3 cellular contexts compared by ENCODE assay signal in the genomic region with DNA sequence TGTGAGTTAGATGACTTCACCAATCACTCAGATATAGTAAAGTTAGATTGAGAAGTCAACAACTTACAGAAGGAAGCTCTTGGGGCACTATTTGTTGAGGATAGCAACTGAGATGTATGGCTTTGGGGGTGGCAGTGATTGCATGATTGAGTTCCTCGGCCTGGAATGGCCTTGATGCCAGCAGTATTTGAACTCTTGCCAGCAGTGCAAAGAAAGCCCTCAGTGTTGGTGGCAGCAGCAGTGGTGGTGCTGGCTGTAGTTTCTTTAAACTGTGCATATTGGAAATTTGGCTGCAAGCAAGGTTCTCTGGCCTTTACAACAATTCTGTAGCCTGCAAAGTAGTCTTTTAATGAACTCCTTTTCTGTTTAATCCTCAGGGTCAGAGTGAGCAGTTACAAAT.
TF ChIP-seq lines count a peak whose summit lies in the region.

No MANE protein-coding gene starts in this region.

TF ChIP-seq in SK-N-SH, 30 proteins besides CTCF, POLR2A, EP300 and RAD21:
- no peak for TF ChIP-seq TCF12 (IDR thresholded peaks at IDR 0.05)
- no peak for TF ChIP-seq GABPA (IDR thresholded peaks at IDR 0.05; ENCODE audit: low read depth)
- no peak for TF ChIP-seq NFIC (IDR thresholded peaks at IDR 0.05; ENCODE audit: borderline replicate concordance)
- no peak for TF ChIP-seq FOXJ3 (CRISPR knock-in tag; IDR thresholded peaks at IDR 0.05)
- TF ChIP-seq, protein P1, sequence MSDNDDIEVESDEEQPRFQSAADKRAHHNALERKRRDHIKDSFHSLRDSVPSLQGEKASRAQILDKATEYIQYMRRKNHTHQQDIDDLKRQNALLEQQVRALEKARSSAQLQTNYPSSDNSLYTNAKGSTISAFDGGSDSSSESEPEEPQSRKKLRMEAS (IDR thresholded peaks at IDR 0.05; ENCODE audit: low read depth): no peak
- no peak for TF ChIP-seq TEAD4 (IDR thresholded peaks at IDR 0.05; ENCODE audit: borderline replicate concordance, insufficient read depth)
- TF ChIP-seq RCOR1 (IDR thresholded peaks at IDR 0.05; ENCODE audit: low read length): no peak
- TF ChIP-seq, protein P2, sequence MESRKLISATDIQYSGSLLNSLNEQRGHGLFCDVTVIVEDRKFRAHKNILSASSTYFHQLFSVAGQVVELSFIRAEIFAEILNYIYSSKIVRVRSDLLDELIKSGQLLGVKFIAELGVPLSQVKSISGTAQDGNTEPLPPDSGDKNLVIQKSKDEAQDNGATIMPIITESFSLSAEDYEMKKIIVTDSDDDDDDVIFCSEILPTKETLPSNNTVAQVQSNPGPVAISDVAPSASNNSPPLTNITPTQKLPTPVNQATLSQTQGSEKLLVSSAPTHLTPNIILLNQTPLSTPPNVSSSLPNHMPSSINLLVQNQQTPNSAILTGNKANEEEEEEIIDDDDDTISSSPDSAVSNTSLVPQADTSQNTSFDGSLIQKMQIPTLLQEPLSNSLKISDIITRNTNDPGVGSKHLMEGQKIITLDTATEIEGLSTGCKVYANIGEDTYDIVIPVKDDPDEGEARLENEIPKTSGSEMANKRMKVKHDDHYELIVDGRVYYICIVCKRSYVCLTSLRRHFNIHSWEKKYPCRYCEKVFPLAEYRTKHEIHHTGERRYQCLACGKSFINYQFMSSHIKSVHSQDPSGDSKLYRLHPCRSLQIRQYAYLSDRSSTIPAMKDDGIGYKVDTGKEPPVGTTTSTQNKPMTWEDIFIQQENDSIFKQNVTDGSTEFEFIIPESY (IDR thresholded peaks at IDR 0.05; ENCODE audit: borderline replicate concordance, low read depth): no peak
- TF ChIP-seq SMC3 (IDR thresholded peaks at IDR 0.05; ENCODE audit: low read depth, low read length): no peak
- TF ChIP-seq, protein P3, sequence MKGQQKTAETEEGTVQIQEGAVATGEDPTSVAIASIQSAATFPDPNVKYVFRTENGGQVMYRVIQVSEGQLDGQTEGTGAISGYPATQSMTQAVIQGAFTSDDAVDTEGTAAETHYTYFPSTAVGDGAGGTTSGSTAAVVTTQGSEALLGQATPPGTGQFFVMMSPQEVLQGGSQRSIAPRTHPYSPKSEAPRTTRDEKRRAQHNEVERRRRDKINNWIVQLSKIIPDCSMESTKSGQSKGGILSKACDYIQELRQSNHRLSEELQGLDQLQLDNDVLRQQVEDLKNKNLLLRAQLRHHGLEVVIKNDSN (IDR thresholded peaks at IDR 0.05; ENCODE audit: borderline replicate concordance, low read depth): no peak
- TF ChIP-seq MXI1 (IDR thresholded peaks at IDR 0.05; ENCODE audit: low read depth, low read length): no peak
- TF ChIP-seq, protein P4, sequence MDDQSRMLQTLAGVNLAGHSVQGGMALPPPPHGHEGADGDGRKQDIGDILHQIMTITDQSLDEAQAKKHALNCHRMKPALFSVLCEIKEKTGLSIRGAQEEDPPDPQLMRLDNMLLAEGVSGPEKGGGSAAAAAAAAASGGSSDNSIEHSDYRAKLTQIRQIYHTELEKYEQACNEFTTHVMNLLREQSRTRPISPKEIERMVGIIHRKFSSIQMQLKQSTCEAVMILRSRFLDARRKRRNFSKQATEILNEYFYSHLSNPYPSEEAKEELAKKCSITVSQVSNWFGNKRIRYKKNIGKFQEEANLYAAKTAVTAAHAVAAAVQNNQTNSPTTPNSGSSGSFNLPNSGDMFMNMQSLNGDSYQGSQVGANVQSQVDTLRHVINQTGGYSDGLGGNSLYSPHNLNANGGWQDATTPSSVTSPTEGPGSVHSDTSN (IDR thresholded peaks at IDR 0.05): no peak
- TF ChIP-seq YY1 (IDR thresholded peaks at IDR 0.05; ENCODE audit: low read depth): no peak

TF ChIP-seq in SK-N-SH treated with all-trans-retinoic acid at 6 μM for 48 hours, 23 proteins besides CTCF, POLR2A, EP300 and RAD21:
- TF ChIP-seq ZNF70 (CRISPR knock-in tag; IDR thresholded peaks at IDR 0.05) (no peak), BACH2 (CRISPR knock-in tag; IDR thresholded peaks at IDR 0.05; ENCODE audit: borderline replicate concordance) (no peak), ZC3H10 (CRISPR knock-in tag; IDR thresholded peaks at IDR 0.05) (no peak), ZFP3 (CRISPR knock-in tag; IDR thresholded peaks at IDR 0.05) (no peak), ZFP30 (CRISPR knock-in tag; IDR thresholded peaks at IDR 0.05) (no peak)
- TF ChIP-seq, protein P5, sequence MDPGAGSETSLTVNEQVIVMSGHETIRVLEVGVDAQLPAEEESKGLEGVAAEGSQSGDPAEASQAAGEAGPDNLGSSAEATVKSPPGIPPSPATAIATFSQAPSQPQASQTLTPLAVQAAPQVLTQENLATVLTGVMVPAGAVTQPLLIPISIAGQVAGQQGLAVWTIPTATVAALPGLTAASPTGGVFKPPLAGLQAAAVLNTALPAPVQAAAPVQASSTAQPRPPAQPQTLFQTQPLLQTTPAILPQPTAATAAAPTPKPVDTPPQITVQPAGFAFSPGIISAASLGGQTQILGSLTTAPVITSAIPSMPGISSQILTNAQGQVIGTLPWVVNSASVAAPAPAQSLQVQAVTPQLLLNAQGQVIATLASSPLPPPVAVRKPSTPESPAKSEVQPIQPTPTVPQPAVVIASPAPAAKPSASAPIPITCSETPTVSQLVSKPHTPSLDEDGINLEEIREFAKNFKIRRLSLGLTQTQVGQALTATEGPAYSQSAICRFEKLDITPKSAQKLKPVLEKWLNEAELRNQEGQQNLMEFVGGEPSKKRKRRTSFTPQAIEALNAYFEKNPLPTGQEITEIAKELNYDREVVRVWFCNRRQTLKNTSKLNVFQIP (CRISPR knock-in tag; IDR thresholded peaks at IDR 0.05; ENCODE audit: borderline replicate concordance, low read depth): no peak

TF ChIP-seq in H1, 55 proteins besides CTCF, POLR2A, EP300 and RAD21:
- TF ChIP-seq TAF1 (IDR thresholded peaks at IDR 0.05; ENCODE audit: low read depth, low read length): no peak
- TF ChIP-seq SIRT6 (IDR thresholded peaks at IDR 0.05; ENCODE audit: low read length): no peak
- no peak for TF ChIP-seq CTBP2 (IDR thresholded peaks at IDR 0.05; ENCODE audit: borderline replicate concordance, insufficient read depth, insufficient read length, low read length)
- no peak for TF ChIP-seq GABPA (IDR thresholded peaks at IDR 0.05; ENCODE audit: borderline replicate concordance, insufficient read depth, low read length)
- TF ChIP-seq BACH1 (IDR thresholded peaks at IDR 0.05; ENCODE audit: low read length): no peak
- no peak for TF ChIP-seq EGR1 (IDR thresholded peaks at IDR 0.05; ENCODE audit: borderline replicate concordance, low read depth, low read length)
- no peak for TF ChIP-seq FOSL1 (IDR thresholded peaks at IDR 0.05; ENCODE audit: insufficient read depth, low read depth, low read length)
- TF ChIP-seq SIX5 (IDR thresholded peaks at IDR 0.05; ENCODE audit: low read depth, low read length): no peak
- TF ChIP-seq TCF12 (IDR thresholded peaks at IDR 0.05; ENCODE audit: low read depth, low read length): no peak
- no peak for TF ChIP-seq TAF7 (optimal IDR thresholded peaks at IDR 0.05; ENCODE audit: borderline replicate concordance, low read depth, low read length)
- TF ChIP-seq JUN (IDR thresholded peaks at IDR 0.05; ENCODE audit: low read depth, low read length): no peak
- TF ChIP-seq PHF8 (conservative IDR thresholded peaks at IDR 0.05; ENCODE audit: low read depth, low read length): no peak
- no peak for TF ChIP-seq TEAD4 (IDR thresholded peaks at IDR 0.05; ENCODE audit: low read depth, low read length)
- TF ChIP-seq, protein P6, sequence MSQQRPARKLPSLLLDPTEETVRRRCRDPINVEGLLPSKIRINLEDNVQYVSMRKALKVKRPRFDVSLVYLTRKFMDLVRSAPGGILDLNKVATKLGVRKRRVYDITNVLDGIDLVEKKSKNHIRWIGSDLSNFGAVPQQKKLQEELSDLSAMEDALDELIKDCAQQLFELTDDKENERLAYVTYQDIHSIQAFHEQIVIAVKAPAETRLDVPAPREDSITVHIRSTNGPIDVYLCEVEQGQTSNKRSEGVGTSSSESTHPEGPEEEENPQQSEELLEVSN (IDR thresholded peaks at IDR 0.05): no peak
- no peak for TF ChIP-seq SUZ12 (IDR thresholded peaks at IDR 0.05; ENCODE audit: low read length)
- TF ChIP-seq GTF2F1 (IDR thresholded peaks at IDR 0.05; ENCODE audit: borderline replicate concordance, low read depth, low read length): no peak
- TF ChIP-seq KDM1A (IDR thresholded peaks at IDR 0.05; ENCODE audit: borderline replicate concordance, low read length): no peak
- TF ChIP-seq SIN3A (conservative IDR thresholded peaks at IDR 0.05 in 1 of 2, IDR thresholded peaks at IDR 0.05 in 1 of 2; ENCODE audit: low read depth in 1 of 2, low read length in 2 of 2): no peak
- TF ChIP-seq CBX5 (IDR thresholded peaks at IDR 0.05; ENCODE audit: low read depth, low read length): no peak
TF ChIP-seq in H1: peak in this region for 0.
